ENCODE assay signal across 9 cellular contexts in the genomic region with DNA sequence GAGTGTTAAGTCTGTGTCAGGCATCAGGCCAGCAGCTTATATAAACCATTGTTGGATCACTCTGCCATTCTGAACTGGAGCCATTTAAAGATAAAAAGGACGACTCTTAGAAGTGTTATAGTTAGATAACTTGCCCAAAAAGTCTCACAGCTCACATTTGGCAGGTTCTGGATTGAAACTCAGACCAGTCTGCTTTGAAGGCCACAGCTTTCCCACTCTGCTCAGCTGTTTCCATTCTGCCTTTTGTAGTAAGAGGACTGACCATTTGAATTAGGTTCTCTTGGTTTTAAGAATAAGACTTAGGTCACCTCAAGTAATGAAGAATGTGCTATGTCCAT.
DNase-seq lines count a peak whose midpoint lies in the region; ATAC-seq and TF ChIP-seq lines count a peak whose summit lies in the region.
"Had no signal": no experiment of that assay in that cellular context is flagged by ENCODE, and none has a peak within 500 bp of the region (broad histone marks: within the 10 kb centered on the region; RNA-seq: fewer than 3 reads in every experiment).

No MANE protein-coding gene starts in this region.

- BruUV-seq in PC-9 (replicated peaks; lab: Mats Ljungman, UMichigan) = no TSS peak

- H3K4me1 ChIP-seq in PC-9 (replicated peaks; ENCODE audit: insufficient read depth) (peaks cover 73% of the 10 kb centered on the region), esophagus squamous epithelium (peaks cover 14 to 47% (median 27%) of the 10 kb centered on the region in 3 donors), gastroesophageal sphincter (peaks cover 0 to 18% (median 0%) of the 10 kb centered on the region in 3 donors)

- H3K27me3 Mint-ChIP-seq in T-helper 2 cell treated with Interferon-gamma antibody and Interleukin-4, amounts not matched to agents 5 μg/mL and 100 μg/mL, for 36 hours (ENCODE audit: low read depth) = no peaks in the 10 kb centered on the region
- no peaks in the 10 kb centered on the region for H3K27me3 Mint-ChIP-seq in stimulated activated naive CD8-positive, alpha-beta T cell treated with anti-CD3 and anti-CD28 coated beads, Interleukin-15, amount 100 ng/mL, for 72 hours

- 0 to 11% methylated on average over 1 of the region's 1 CpG for WGBS in esophagus squamous epithelium, 2 donors
- 7 to 10% methylated on average over 1 of the region's 1 CpG for WGBS in gastroesophageal sphincter (ENCODE audit: low coverage in 1 of 2), 2 donors

- peaks cover 4% of the 10 kb centered on the region for H3K36me3 Mint-ChIP-seq in T-helper 2 cell treated with Interferon-gamma antibody and Interleukin-4, amounts not matched to agents 5 μg/mL and 100 μg/mL, for 36 hours (ENCODE audit: low read depth)

- H3K79me2 ChIP-seq in PC-9 (ENCODE audit: low read depth) = no peaks in the 10 kb centered on the region

- CTCF ChIA-PET in PC-9 (lab: Charles Lee) = no interaction called here

- peaks cover 59% of the 10 kb centered on the region for H3K4me1 Mint-ChIP-seq in T-helper 2 cell treated with Interferon-gamma antibody and Interleukin-4, amounts not matched to agents 5 μg/mL and 100 μg/mL, for 36 hours (ENCODE audit: low read depth)
- peaks cover 96% of the 10 kb centered on the region for H3K4me1 Mint-ChIP-seq in stimulated activated naive CD8-positive, alpha-beta T cell treated with anti-CD3 and anti-CD28 coated beads, Interleukin-15, amount 100 ng/mL, for 72 hours

- H3K4me2 ChIP-seq in PC-9 = peak overlapping the region; percentile 47

- ATAC-seq in stimulated activated naive CD8-positive, alpha-beta T cell treated with anti-CD3 and anti-CD28 coated beads, Interleukin-15, amount 100 ng/mL, for 72 hours = no peak
- no peak for ATAC-seq in gastroesophageal sphincter
- no peak for ATAC-seq in HG03571 (IDR thresholded peaks at IDR 0.05; ENCODE audit: unreplicated experiment)

- H3K4me3 ChIP-seq in PC-9 (no peak overlapping the region; the same call in 1 of the 2 replicates), esophagus squamous epithelium (no peak overlapping the region), gastroesophageal sphincter (no peak overlapping the region)

- H3K27ac ChIP-seq in PC-9 = peak overlapping the region; percentile 93
- peak overlapping the region; percentile 65 to 87 (median 85) for H3K27ac ChIP-seq in esophagus squamous epithelium
- peak overlapping the region in 2 of 4 donors; percentile 9 to 40 for H3K27ac ChIP-seq in gastroesophageal sphincter

- H3K9me2 ChIP-seq in PC-9 (ENCODE audit: insufficient read depth) = no peaks in the 10 kb centered on the region

- no peak for TF ChIP-seq EP300 in gastroesophageal sphincter (IDR thresholded peaks at IDR 0.05)

- peak overlapping the region; percentile 82 for H3K27ac Mint-ChIP-seq in T-helper 2 cell treated with Interferon-gamma antibody and Interleukin-4, amounts not matched to agents 5 μg/mL and 100 μg/mL, for 36 hours
- peak overlapping the region; percentile 61 to 95 for H3K27ac Mint-ChIP-seq in stimulated activated naive CD8-positive, alpha-beta T cell treated with anti-CD3 and anti-CD28 coated beads, Interleukin-15, amount 100 ng/mL, for 72 hours

- H3K9me3 ChIP-seq in PC-9 (ENCODE audit: insufficient read depth, low read depth) = peaks cover 20% of the 10 kb centered on the region
- no peaks in the 10 kb centered on the region for H3K9me3 ChIP-seq in esophagus squamous epithelium
- H3K9me3 ChIP-seq in gastroesophageal sphincter = no peaks in the 10 kb centered on the region

- peaks cover 49% of the 10 kb centered on the region for H3F3A ChIP-seq in PC-9 (ENCODE audit: insufficient read depth, low read depth)

- H3K4me3 Mint-ChIP-seq in T-helper 2 cell treated with Interferon-gamma antibody and Interleukin-4, amounts not matched to agents 5 μg/mL and 100 μg/mL, for 36 hours = peak overlapping the region; percentile 55
- peak overlapping the region; percentile 52 to 76 for H3K4me3 Mint-ChIP-seq in stimulated activated naive CD8-positive, alpha-beta T cell treated with anti-CD3 and anti-CD28 coated beads, Interleukin-15, amount 100 ng/mL, for 72 hours

- no peak for TF ChIP-seq CTCF in PC-9 (conservative IDR thresholded peaks at IDR 0.05)
- no peak for TF ChIP-seq CTCF in esophagus squamous epithelium (IDR thresholded peaks at IDR 0.05)
- TF ChIP-seq CTCF in gastroesophageal sphincter (IDR thresholded peaks at IDR 0.05) = no peak

- no peaks in the 10 kb centered on the region for H3K9me3 Mint-ChIP-seq in T-helper 2 cell treated with Interferon-gamma antibody and Interleukin-4, amounts not matched to agents 5 μg/mL and 100 μg/mL, for 36 hours
- no peaks in the 10 kb centered on the region for H3K9me3 Mint-ChIP-seq in stimulated activated naive CD8-positive, alpha-beta T cell treated with anti-CD3 and anti-CD28 coated beads, Interleukin-15, amount 100 ng/mL, for 72 hours

- intact Hi-C loops in PC-9 (cut with micrococcal nuclease; ENCODE audit: unreplicated experiment) = loop anchor here (2.0 to 10.0 kb wide), 5 partner anchors 92 to 1012 kb away; a partner anchor contains a TSS
- intact Hi-C loops in esophagus squamous epithelium (cut with DNase I) = no loop called here

- 0 out of 2 replicates have a peak overlapping the region, but pooled peaks have one; percentile 7 for H2AFZ ChIP-seq in PC-9

- H3K27me3 ChIP-seq in PC-9 (ENCODE audit: insufficient read depth, low read depth) (no peaks in the 10 kb centered on the region), esophagus squamous epithelium (no peaks in the 10 kb centered on the region), gastroesophageal sphincter (no peaks in the 10 kb centered on the region)

- POLR2A ChIA-PET in PC-9 (lab: Charles Lee; ENCODE audit: unreplicated experiment) = interaction anchor here (0.7 to 0.9 kb wide), 5 partner anchors 9 to 359 kb away, joined by 4 to 9 read pairs (median 5); no protein-coding TSS in a partner anchor

- TF ChIP-seq POLR2A in esophagus squamous epithelium (IDR thresholded peaks at IDR 0.05) (no peak), gastroesophageal sphincter (IDR thresholded peaks at IDR 0.05) (no peak)

- no peaks in the 10 kb centered on the region for H4K20me1 ChIP-seq in PC-9 (ENCODE audit: insufficient read depth)

- no peak for DNase-seq in T-helper 2 cell treated with Interferon-gamma antibody and Interleukin-4, amounts not matched to agents 5 μg/mL and 100 μg/mL, for 36 hours (ENCODE audit: low spot score)
- DNase-seq in T-helper 2 cell (no peak), PC-9 (no peak), esophagus squamous epithelium (lab: John Stamatoyannopoulos, UW) (no peak), NCI-H2029 treated with DMSO at 0.1 percent for 48 hours (lab: John Stamatoyannopoulos, UW) (no peak)
- DNase-seq in stimulated activated naive CD8-positive, alpha-beta T cell treated with anti-CD3 and anti-CD28 coated beads, Interleukin-15, amount 100 ng/mL, for 72 hours = no peak
- DNase-seq: NCI-H1092 treated with DMSO at 0.1 percent for 48 hours had no signal

- H3K36me3 ChIP-seq in PC-9 (ENCODE audit: low read depth) (no peaks in the 10 kb centered on the region), esophagus squamous epithelium (no peaks in the 10 kb centered on the region), gastroesophageal sphincter (no peaks in the 10 kb centered on the region)
